1 cellular context compared by ENCODE assay signal in the genomic region with DNA sequence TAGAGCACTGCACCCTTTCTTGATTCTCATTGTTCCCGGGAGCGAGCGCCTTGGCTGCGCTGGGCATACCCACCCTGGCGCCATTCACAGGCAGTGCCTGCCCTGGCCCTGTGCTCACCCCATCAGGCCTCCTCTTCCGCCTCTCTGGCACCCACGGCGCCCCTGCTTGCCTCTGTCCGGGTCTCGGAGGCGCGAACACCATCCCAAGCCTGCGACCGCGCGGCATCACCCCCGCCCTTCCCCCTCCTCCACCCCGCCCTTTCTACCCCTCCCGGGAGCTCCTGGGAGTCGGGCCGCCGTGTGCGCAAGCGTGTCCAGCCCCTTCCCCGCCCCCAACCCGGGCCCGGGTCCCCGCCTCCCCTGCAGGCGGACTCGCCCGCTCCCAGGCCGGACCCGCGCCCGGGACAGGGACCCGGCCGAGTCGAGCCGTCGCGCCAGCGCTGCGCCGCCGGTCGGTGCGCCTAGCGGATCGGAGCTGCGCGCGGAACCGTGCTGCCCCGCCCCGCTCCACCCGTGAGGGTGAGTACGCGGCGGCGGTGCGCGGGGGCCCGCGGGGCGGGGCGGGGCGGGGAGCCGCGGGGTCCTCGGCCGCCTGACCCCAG.
TF ChIP-seq lines count a peak whose summit lies in the region.

A gene with protein sequence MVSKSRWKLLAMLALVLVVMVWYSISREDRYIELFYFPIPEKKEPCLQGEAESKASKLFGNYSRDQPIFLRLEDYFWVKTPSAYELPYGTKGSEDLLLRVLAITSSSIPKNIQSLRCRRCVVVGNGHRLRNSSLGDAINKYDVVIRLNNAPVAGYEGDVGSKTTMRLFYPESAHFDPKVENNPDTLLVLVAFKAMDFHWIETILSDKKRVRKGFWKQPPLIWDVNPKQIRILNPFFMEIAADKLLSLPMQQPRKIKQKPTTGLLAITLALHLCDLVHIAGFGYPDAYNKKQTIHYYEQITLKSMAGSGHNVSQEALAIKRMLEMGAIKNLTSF (plus strand): TSS at position 363 of the 602 bp plus-strand sequence. CDS start 50,470 bp downstream, outside the sequence.

TF ChIP-seq in WTC11, 78 proteins besides CTCF, POLR2A, EP300 and RAD21 (continued from another document):
- TF ChIP-seq, protein P1, sequence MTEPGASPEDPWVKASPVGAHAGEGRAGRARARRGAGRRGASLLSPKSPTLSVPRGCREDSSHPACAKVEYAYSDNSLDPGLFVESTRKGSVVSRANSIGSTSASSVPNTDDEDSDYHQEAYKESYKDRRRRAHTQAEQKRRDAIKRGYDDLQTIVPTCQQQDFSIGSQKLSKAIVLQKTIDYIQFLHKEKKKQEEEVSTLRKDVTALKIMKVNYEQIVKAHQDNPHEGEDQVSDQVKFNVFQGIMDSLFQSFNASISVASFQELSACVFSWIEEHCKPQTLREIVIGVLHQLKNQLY (CRISPR knock-in tag; IDR thresholded peaks at IDR 0.05), result no peak
- TF ChIP-seq, protein P2, sequence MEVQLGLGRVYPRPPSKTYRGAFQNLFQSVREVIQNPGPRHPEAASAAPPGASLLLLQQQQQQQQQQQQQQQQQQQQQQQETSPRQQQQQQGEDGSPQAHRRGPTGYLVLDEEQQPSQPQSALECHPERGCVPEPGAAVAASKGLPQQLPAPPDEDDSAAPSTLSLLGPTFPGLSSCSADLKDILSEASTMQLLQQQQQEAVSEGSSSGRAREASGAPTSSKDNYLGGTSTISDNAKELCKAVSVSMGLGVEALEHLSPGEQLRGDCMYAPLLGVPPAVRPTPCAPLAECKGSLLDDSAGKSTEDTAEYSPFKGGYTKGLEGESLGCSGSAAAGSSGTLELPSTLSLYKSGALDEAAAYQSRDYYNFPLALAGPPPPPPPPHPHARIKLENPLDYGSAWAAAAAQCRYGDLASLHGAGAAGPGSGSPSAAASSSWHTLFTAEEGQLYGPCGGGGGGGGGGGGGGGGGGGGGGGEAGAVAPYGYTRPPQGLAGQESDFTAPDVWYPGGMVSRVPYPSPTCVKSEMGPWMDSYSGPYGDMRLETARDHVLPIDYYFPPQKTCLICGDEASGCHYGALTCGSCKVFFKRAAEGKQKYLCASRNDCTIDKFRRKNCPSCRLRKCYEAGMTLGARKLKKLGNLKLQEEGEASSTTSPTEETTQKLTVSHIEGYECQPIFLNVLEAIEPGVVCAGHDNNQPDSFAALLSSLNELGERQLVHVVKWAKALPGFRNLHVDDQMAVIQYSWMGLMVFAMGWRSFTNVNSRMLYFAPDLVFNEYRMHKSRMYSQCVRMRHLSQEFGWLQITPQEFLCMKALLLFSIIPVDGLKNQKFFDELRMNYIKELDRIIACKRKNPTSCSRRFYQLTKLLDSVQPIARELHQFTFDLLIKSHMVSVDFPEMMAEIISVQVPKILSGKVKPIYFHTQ (CRISPR knock-in tag; IDR thresholded peaks at IDR 0.05), result no peak
- TF ChIP-seq, protein P3, sequence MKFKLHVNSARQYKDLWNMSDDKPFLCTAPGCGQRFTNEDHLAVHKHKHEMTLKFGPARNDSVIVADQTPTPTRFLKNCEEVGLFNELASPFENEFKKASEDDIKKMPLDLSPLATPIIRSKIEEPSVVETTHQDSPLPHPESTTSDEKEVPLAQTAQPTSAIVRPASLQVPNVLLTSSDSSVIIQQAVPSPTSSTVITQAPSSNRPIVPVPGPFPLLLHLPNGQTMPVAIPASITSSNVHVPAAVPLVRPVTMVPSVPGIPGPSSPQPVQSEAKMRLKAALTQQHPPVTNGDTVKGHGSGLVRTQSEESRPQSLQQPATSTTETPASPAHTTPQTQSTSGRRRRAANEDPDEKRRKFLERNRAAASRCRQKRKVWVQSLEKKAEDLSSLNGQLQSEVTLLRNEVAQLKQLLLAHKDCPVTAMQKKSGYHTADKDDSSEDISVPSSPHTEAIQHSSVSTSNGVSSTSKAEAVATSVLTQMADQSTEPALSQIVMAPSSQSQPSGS (CRISPR knock-in tag; IDR thresholded peaks at IDR 0.05; ENCODE audit: borderline replicate concordance, low read depth), result no peak
- TF ChIP-seq SP1 (CRISPR knock-in tag; conservative IDR thresholded peaks at IDR 0.05) (peak; percentile 72), NFE2L1 (CRISPR knock-in tag; IDR thresholded peaks at IDR 0.05) (no peak), RORB (CRISPR knock-in tag; IDR thresholded peaks at IDR 0.05) (no peak)
- TF ChIP-seq, protein P4, sequence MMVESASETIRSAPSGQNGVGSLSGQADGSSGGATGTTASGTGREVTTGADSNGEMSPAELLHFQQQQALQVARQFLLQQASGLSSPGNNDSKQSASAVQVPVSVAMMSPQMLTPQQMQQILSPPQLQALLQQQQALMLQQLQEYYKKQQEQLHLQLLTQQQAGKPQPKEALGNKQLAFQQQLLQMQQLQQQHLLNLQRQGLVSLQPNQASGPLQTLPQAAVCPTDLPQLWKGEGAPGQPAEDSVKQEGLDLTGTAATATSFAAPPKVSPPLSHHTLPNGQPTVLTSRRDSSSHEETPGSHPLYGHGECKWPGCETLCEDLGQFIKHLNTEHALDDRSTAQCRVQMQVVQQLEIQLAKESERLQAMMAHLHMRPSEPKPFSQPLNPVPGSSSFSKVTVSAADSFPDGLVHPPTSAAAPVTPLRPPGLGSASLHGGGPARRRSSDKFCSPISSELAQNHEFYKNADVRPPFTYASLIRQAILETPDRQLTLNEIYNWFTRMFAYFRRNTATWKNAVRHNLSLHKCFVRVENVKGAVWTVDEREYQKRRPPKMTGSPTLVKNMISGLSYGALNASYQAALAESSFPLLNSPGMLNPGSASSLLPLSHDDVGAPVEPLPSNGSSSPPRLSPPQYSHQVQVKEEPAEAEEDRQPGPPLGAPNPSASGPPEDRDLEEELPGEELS (CRISPR knock-in tag; IDR thresholded peaks at IDR 0.05), result peak; percentile 62; the same call in 1 of the 2 replicates
